ENCODE assay signal across 10 cellular contexts in genomic region chr1:164560504-164560903, GRCh38. TPM values are rescaled to one million over a fixed set of nuclear protein-coding genes. Genes with fewer than 3 reads are reported as not detected.
DNase-seq lines count a peak whose midpoint lies in the region; ATAC-seq, FAIRE-seq and TF ChIP-seq lines count a peak whose summit lies in the region.
"Had no signal": no experiment of that assay in that cellular context is flagged by ENCODE, and none has a peak within 500 bp of the region (broad histone marks: within the 10 kb centered on the region; RNA-seq: fewer than 3 reads in every experiment).

No MANE protein-coding gene starts in this region.

- no peaks in the 10 kb centered on the region for H3K27me3 ChIP-seq in rectal smooth muscle tissue (ENCODE audit: control insufficient read depth, insufficient read depth, low read length)

- no peak for DNase-seq in WTC11 (ENCODE audit: low spot score)
- no peak for DNase-seq in glutamatergic neuron
- no peak for DNase-seq in NCI-H526 treated with DMSO at 0.1 percent for 48 hours (lab: John Stamatoyannopoulos, UW)
- DNase-seq in NCI-H187 treated with DMSO at 0.1 percent for 48 hours (lab: John Stamatoyannopoulos, UW): no peak
- no peak for DNase-seq in RCC 7860 (ENCODE audit: low spot score)
- DNase-seq in ecto neural progenitor cell (ENCODE audit: low spot score): no peak

- H3K4me3 ChIP-seq in GM08714 (ENCODE audit: low read length) (peak overlapping the region; percentile 65; the same call in 1 of the 2 replicates), rectal smooth muscle tissue (ENCODE audit: low read length) (peak overlapping the region; percentile 83)

- H3K4me1 Mint-ChIP-seq in WTC11 (peaks cover 55% of the 10 kb centered on the region), glutamatergic neuron (ENCODE audit: low read depth, unreplicated experiment) (peaks cover 20% of the 10 kb centered on the region)

- peak overlapping the region; percentile 100 for H3K4me3 Mint-ChIP-seq in WTC11
- H3K4me3 Mint-ChIP-seq in glutamatergic neuron (ENCODE audit: unreplicated experiment): peak overlapping the region; percentile 100

- no peak for FAIRE-seq in RCC 7860 (lab: Jason Lieb, UNC)

- ATAC-seq in WTC11: no peak
- ATAC-seq: HCT116 had no signal

- H3K27ac ChIP-seq in rectal smooth muscle tissue (ENCODE audit: low read depth, low read length): peak overlapping the region; percentile 85

- H3K9ac ChIP-seq in rectal smooth muscle tissue (ENCODE audit: low read length): no peak overlapping the region

- H3K27ac Mint-ChIP-seq in WTC11: peak overlapping the region; percentile 97
- H3K27ac Mint-ChIP-seq in glutamatergic neuron (ENCODE audit: unreplicated experiment): peak overlapping the region; percentile 98

- CTCF ChIA-PET in WTC11 (lab: Charles Lee): no interaction called here

- peaks cover 3% of the 10 kb centered on the region for H3K4me1 ChIP-seq in rectal smooth muscle tissue (ENCODE audit: control insufficient read depth, insufficient read depth, low read length)

- H3K9me3 Mint-ChIP-seq in WTC11: no peaks in the 10 kb centered on the region
- H3K9me3 Mint-ChIP-seq in glutamatergic neuron (ENCODE audit: unreplicated experiment): peaks cover 6% of the 10 kb centered on the region

- H3K27me3 Mint-ChIP-seq in WTC11 (ENCODE audit: low read depth): no peaks in the 10 kb centered on the region
- H3K27me3 Mint-ChIP-seq in glutamatergic neuron (ENCODE audit: unreplicated experiment): peaks cover 8% of the 10 kb centered on the region

- POLR2A ChIA-PET in WTC11 (lab: Charles Lee): no interaction called here

- H3K36me3 Mint-ChIP-seq in WTC11 (peaks cover 4% of the 10 kb centered on the region; the same call in 1 of the 2 replicates), glutamatergic neuron (ENCODE audit: unreplicated experiment) (no peaks in the 10 kb centered on the region)

- H3K36me3 ChIP-seq in rectal smooth muscle tissue (ENCODE audit: control insufficient read depth, insufficient read depth, low read length): no peaks in the 10 kb centered on the region

- TF ChIP-seq CTCF in WTC11 (IDR thresholded peaks at IDR 0.05): no peak
- TF ChIP-seq CTCF in glutamatergic neuron (IDR thresholded peaks at IDR 0.05; ENCODE audit: partially characterized antibody, unreplicated experiment): no peak

TF ChIP-seq in WTC11, 78 proteins besides CTCF, POLR2A, EP300 and RAD21:
- TF ChIP-seq ZNF396 (CRISPR knock-in tag; IDR thresholded peaks at IDR 0.05; ENCODE audit: borderline replicate concordance) (no peak), ZNF138 (CRISPR knock-in tag; conservative IDR thresholded peaks at IDR 0.05) (no peak), ZNF671 (CRISPR knock-in tag; IDR thresholded peaks at IDR 0.05) (no peak), JUN (CRISPR knock-in tag; IDR thresholded peaks at IDR 0.05) (no peak), STAT6 (CRISPR knock-in tag; conservative IDR thresholded peaks at IDR 0.05; ENCODE audit: low read depth) (no peak), ZSCAN18 (CRISPR knock-in tag; IDR thresholded peaks at IDR 0.05) (no peak), ZNF423 (CRISPR knock-in tag; IDR thresholded peaks at IDR 0.05) (no peak), ATF3 (CRISPR knock-in tag; conservative IDR thresholded peaks at IDR 0.05) (no peak), SP1 (CRISPR knock-in tag; conservative IDR thresholded peaks at IDR 0.05) (no peak)
TF ChIP-seq in WTC11: peak in this region for 0.

RNA-seq across cellular contexts. Expression of gene PBX1, which starts 1.5 kb away (rescaled TPM):
- total RNA-seq in WTC11 (2021): 97.7 to 102 TPM (median 102 TPM) in 3 replicates
- 98.7 TPM for total RNA-seq in glutamatergic neuron (ENCODE audit: unreplicated experiment)
- total RNA-seq: activated CD8-positive, alpha-beta memory T cell treated with anti-CD3 and anti-CD28 coated beads for 36 hours had no signal
